In genomic region chr4:89803915-89804314, GRCh38 we compare ENCODE assay signal across 21 cellular contexts. TPM values are rescaled to one million over a fixed set of nuclear protein-coding genes. Genes with fewer than 3 reads are reported as not detected.
DNase-seq lines count a peak whose midpoint lies in the region; ATAC-seq, FAIRE-seq and TF ChIP-seq lines count a peak whose summit lies in the region.
"Had no signal": no experiment of that assay in that cellular context is flagged by ENCODE, and none has a peak within 500 bp of the region (broad histone marks: within the 10 kb centered on the region; RNA-seq: fewer than 3 reads in every experiment).

No MANE protein-coding gene starts in this region.

- H3K9me1 ChIP-seq in endothelial cell of umbilical vein (replicated peaks; ENCODE audit: control insufficient read depth, extremely low read depth, insufficient read depth, low read length), result no peaks in the 10 kb centered on the region

- H3K79me2 ChIP-seq in PC-3 (ENCODE audit: low read length) (no peaks in the 10 kb centered on the region), endothelial cell of umbilical vein (ENCODE audit: control insufficient read depth, insufficient read depth, low read length) (peaks cover 39% of the 10 kb centered on the region)

- ATAC-seq in PC-3, result no peak
- ATAC-seq: A549, HCT116, K562 had no signal

- CTCF ChIA-PET in PC-3 (lab: Charles Lee), result no interaction called here
- CTCF ChIA-PET in endothelial cell of umbilical vein (lab: Charles Lee), result interaction anchor here (1.2 to 1.5 kb wide), 4 partner anchors 14 to 65 kb away, joined by 3 to 5 read pairs (median 4); no protein-coding TSS in a partner anchor

- H2AFZ ChIP-seq in PC-3 (ENCODE audit: low read length) (no peak overlapping the region), endothelial cell of umbilical vein (ENCODE audit: low read depth, low read length) (no peak overlapping the region)

- H3K4me2 ChIP-seq in PC-3 (ENCODE audit: low read length), result no peak overlapping the region
- no peak overlapping the region for H3K4me2 ChIP-seq in endothelial cell of umbilical vein (ENCODE audit: insufficient read depth, low read length)
- H3K4me2 ChIP-seq: A549 had no signal

- H3K9ac ChIP-seq in PC-3 (ENCODE audit: low read length), result no peak overlapping the region
- no peak overlapping the region for H3K9ac ChIP-seq in endothelial cell of umbilical vein (replicated peaks; ENCODE audit: extremely low read depth, insufficient read depth, low read length)

- H3K27ac ChIP-seq in C4-2B, result no peak overlapping the region
- no peak overlapping the region for H3K27ac ChIP-seq in PC-3 (ENCODE audit: low read length)
- no peak overlapping the region for H3K27ac ChIP-seq in endothelial cell of umbilical vein (ENCODE audit: insufficient read depth, low read depth, low read length)
- no peak overlapping the region for H3K27ac ChIP-seq in adrenal gland
- H3K27ac ChIP-seq: 22Rv1, A549, HL-60 had no signal

- H3K4me3 ChIP-seq in PC-3 (ENCODE audit: low read length), result no peak overlapping the region
- H3K4me3 ChIP-seq in endothelial cell of umbilical vein (replicated peaks in 1 of 3; ENCODE audit: insufficient read depth in 1 of 3, low read depth in 1 of 3, low read length in 3 of 3), result no peak overlapping the region
- no peak overlapping the region for H3K4me3 ChIP-seq in retinal pigment epithelial cell (ENCODE audit: low read length)
- no peak overlapping the region for H3K4me3 ChIP-seq in adrenal gland
- H3K4me3 ChIP-seq: A549, K562 had no signal

- POLR2A ChIA-PET in PC-3 (lab: Charles Lee; ENCODE audit: unreplicated experiment) (no interaction called here), endothelial cell of umbilical vein (lab: Charles Lee) (no interaction called here)

- TF ChIP-seq CTCF in C4-2B (conservative IDR thresholded peaks at IDR 0.05) (peak; percentile 29), PC-3 (conservative IDR thresholded peaks at IDR 0.05; ENCODE audit: low read depth, low read length) (no peak; the same call in 1 of the 2 replicates), endothelial cell of umbilical vein (IDR thresholded peaks at IDR 0.05; ENCODE audit: extremely low read depth in 1 of 2, insufficient read depth in 1 of 2, low read depth in 1 of 2, low read length in 2 of 2) (no peak), retinal pigment epithelial cell (conservative IDR thresholded peaks at IDR 0.05; ENCODE audit: low read depth, low read length) (peak; percentile 29), adrenal gland (IDR thresholded peaks at IDR 0.05) (no peak)

- BruUV-seq in PC-3 (replicated peaks; lab: Mats Ljungman, UMichigan) (no TSS peak), endothelial cell of umbilical vein (replicated peaks; lab: Mats Ljungman, UMichigan) (no TSS peak)

- no peaks in the 10 kb centered on the region for H3K9me2 ChIP-seq in PC-3 (replicated peaks; ENCODE audit: low read length)

- dilution Hi-C loops in endothelial cell of umbilical vein (cut with MboI; ENCODE audit: extremely low pct_ligation_motif_present, low sequenced_read_pairs), result no loop called here

- intact Hi-C loops in PC-3 (cut with micrococcal nuclease) (loop anchor here (5.0 kb wide), 1 partner anchor 147 kb away; no protein-coding TSS in a partner anchor), endothelial cell of umbilical vein (cut with micrococcal nuclease) (no loop called here), adrenal gland (cut with DNase I) (no loop called here)

- no peaks in the 10 kb centered on the region for H3F3A ChIP-seq in PC-3 (ENCODE audit: low read length, unreplicated experiment)

- H3K27me3 ChIP-seq in PC-3 (ENCODE audit: low read length) (no peaks in the 10 kb centered on the region), endothelial cell of umbilical vein (ENCODE audit: control insufficient read depth in 2 of 2, insufficient read depth in 2 of 2, low read length in 2 of 2) (no peaks in the 10 kb centered on the region), adrenal gland (no peaks in the 10 kb centered on the region)

- H3K4me1 ChIP-seq in PC-3 (ENCODE audit: insufficient read depth, low read length) (peaks cover 25% of the 10 kb centered on the region), endothelial cell of umbilical vein (ENCODE audit: control insufficient read depth, extremely low read depth, insufficient read depth, low read length) (peaks cover 30% of the 10 kb centered on the region), adrenal gland (replicated peaks in 1 of 2) (no peaks in the 10 kb centered on the region)
- H3K4me1 ChIP-seq: A549 had no signal

- 82 to 86% (median 85%) methylated on average over 4 of the region's 4 CpGs for WGBS in adrenal gland, 4 donors

- H4K20me1 ChIP-seq in PC-3 (ENCODE audit: low read length), result no peaks in the 10 kb centered on the region
- H4K20me1 ChIP-seq in endothelial cell of umbilical vein (replicated peaks; ENCODE audit: control insufficient read depth, extremely low read depth, insufficient read depth, low read length), result no peaks in the 10 kb centered on the region

- no peaks in the 10 kb centered on the region for H3K36me3 ChIP-seq in PC-3 (ENCODE audit: low read depth, low read length)
- H3K36me3 ChIP-seq in endothelial cell of umbilical vein (ENCODE audit: control insufficient read depth in 2 of 2, extremely low read depth in 1 of 2, insufficient read depth in 2 of 2, low read length in 2 of 2), result peaks cover 0 to 2% of the 10 kb centered on the region in 2 experiments
- H3K36me3 ChIP-seq in adrenal gland (replicated peaks in 1 of 2), result no peaks in the 10 kb centered on the region

- DNase-seq in PC-3, result peak; percentile 7
- peak; percentile 58 for DNase-seq in endothelial cell of umbilical vein (ENCODE audit: low read depth, low spot score)
- peak; percentile 40 for DNase-seq in retinal pigment epithelial cell (ENCODE audit: low read depth)
- no peak for DNase-seq in HT-29 (ENCODE audit: low spot score)
- no peak for DNase-seq in adrenal gland
- no peak for DNase-seq in NCI-H748 (lab: John Stamatoyannopoulos, UW; ENCODE audit: unreplicated experiment)
- DNase-seq: AML-193; CD4-positive, alpha-beta memory T cell; DMS79 treated with DMSO at 0.1 percent for 48 hours; GF-D8; GOT3; H7; HFFc6; IMR-90 had no signal

- TF ChIP-seq POLR2A in endothelial cell of umbilical vein (IDR thresholded peaks at IDR 0.05; ENCODE audit: low read depth, low read length) (no peak), adrenal gland (IDR thresholded peaks at IDR 0.05) (no peak)

- no peak for FAIRE-seq in endothelial cell of umbilical vein (lab: Jason Lieb, UNC)
- FAIRE-seq: A549, HTR-8/SVneo, K562 had no signal

- H3K9me3 ChIP-seq in PC-3 (ENCODE audit: low read length) (no peaks in the 10 kb centered on the region), endothelial cell of umbilical vein (replicated peaks; ENCODE audit: control insufficient read depth, insufficient read depth, low read length) (no peaks in the 10 kb centered on the region), adrenal gland (replicated peaks in 1 of 3) (no peaks in the 10 kb centered on the region)
- H3K9me3 ChIP-seq: A549 had no signal

TF ChIP-seq in endothelial cell of umbilical vein, 7 proteins besides CTCF, POLR2A, EP300 and RAD21:
- TF ChIP-seq GATA2 (IDR thresholded peaks at IDR 0.05; ENCODE audit: insufficient read depth, insufficient read length, low read depth, low read length) (no peak), MYC (IDR thresholded peaks at IDR 0.05; ENCODE audit: low read depth, low read length) (no peak), MAX (IDR thresholded peaks at IDR 0.05; ENCODE audit: insufficient read depth, insufficient read length) (no peak), FOS (IDR thresholded peaks at IDR 0.05; ENCODE audit: borderline replicate concordance, insufficient read depth, low read length) (no peak), JUN (IDR thresholded peaks at IDR 0.05; ENCODE audit: borderline replicate concordance, insufficient read depth, insufficient read length, low read depth) (no peak), EZH2 (IDR thresholded peaks at IDR 0.05; ENCODE audit: borderline replicate concordance, low read depth, low read length, severe bottlenecking) (no peak), POLR2AphosphoS5 (IDR thresholded peaks at IDR 0.05; ENCODE audit: insufficient read depth, low read depth, low read length) (no peak)

RNA-seq across cellular contexts. Expression of gene SNCA, which starts 33.0 kb away (rescaled TPM):
- total RNA-seq in PC-3 (2014; rRNA removed) (1.2 TPM in 1 of 2 replicates, not detected in the other), endothelial cell of umbilical vein (116 and 124 TPM in 2 replicates), adrenal gland (10 to 100 TPM in 2 of 8 donors, 1 to 10 TPM in 5, not detected in 1; 1.5 to 11.8 (median 4.2) TPM)
- polyA plus RNA-seq in endothelial cell of umbilical vein (67.0 and 76.8 TPM in 2 replicates), adrenal gland (1 to 10 TPM; 3.4 to 9.0 (median 5.4) TPM)
- 113 and 126 TPM in 2 replicates for polyA plus RNA-seq in endothelial cell of umbilical vein (2011; cell fraction: cytosol; rRNA removed)
- 65.1 and 79.7 TPM in 2 replicates for polyA plus RNA-seq in endothelial cell of umbilical vein (2011; cell fraction: nucleus; rRNA removed)
- polyA plus RNA-seq in endothelial cell of umbilical vein (2012), result 134 and 147 TPM in 2 replicates
- polyA minus RNA-seq in endothelial cell of umbilical vein, result 71.6 and 78.0 TPM in 2 replicates
- polyA minus RNA-seq in endothelial cell of umbilical vein (2011; cell fraction: cytosol; rRNA and poly(A)+ RNA removed), result 1.5 TPM
- 106 and 123 TPM in 2 replicates for polyA minus RNA-seq in endothelial cell of umbilical vein (2011; cell fraction: nucleus; rRNA and poly(A)+ RNA removed)
- not detected in 2 replicates for total RNA-seq in HT-29 (2014; rRNA removed; shearing (Covaris generic))

Comparison
In these comparisons a context has a peak if more than half of its experiments do, and no peak if none do; other contexts are left out.
1. CTCF ChIP-seq: peak in C4-2B (single experiment) and retinal pigment epithelial cell (single experiment); none in PC-3 (single experiment), endothelial cell of umbilical vein (0 of 2) and adrenal gland (0 of 6).
2. DNase-seq: peak in PC-3 (single experiment), endothelial cell of umbilical vein (single experiment) and retinal pigment epithelial cell (single experiment); none in HT-29 (single experiment), adrenal gland (0 of 7) and NCI-H748 (single experiment).